ENCODE assay signal across 25 cellular contexts in genomic region chr1:230110971-230111370, GRCh38. TPM values are rescaled to one million over a fixed set of nuclear protein-coding genes. Genes with fewer than 3 reads are reported as not detected.
DNase-seq lines count a peak whose midpoint lies in the region; ATAC-seq and TF ChIP-seq lines count a peak whose summit lies in the region.
"Had no signal": no experiment of that assay in that cellular context is flagged by ENCODE, and none has a peak within 500 bp of the region (broad histone marks: within the 10 kb centered on the region; RNA-seq: fewer than 3 reads in every experiment).

No MANE protein-coding gene starts in this region.

- no peak overlapping the region for H2AK5ac ChIP-seq in H9 (ENCODE audit: insufficient read length, low read length)

- H3K23me2 ChIP-seq in H9 (ENCODE audit: insufficient read length, low read depth, low read length, poor library complexity, severe bottlenecking): no peaks in the 10 kb centered on the region

- ATAC-seq in stimulated activated memory B cell treated with anti-CD40 and anti-IgM and Interleukin-4, amounts not matched to agents 10 μg/mL and 1 μg/mL and 100 μg/mL, for 72 hours: no peak
- ATAC-seq: left lung had no signal

- no peak overlapping the region for H3T11ph ChIP-seq in H9 (ENCODE audit: low read length)

- H3K4ac ChIP-seq in H9 (ENCODE audit: low read depth, low read length): no peak overlapping the region

- H3K27me3 Mint-ChIP-seq in activated naive CD4-positive, alpha-beta T cell treated with anti-CD3 and anti-CD28 coated beads for 36 hours (ENCODE audit: low read depth): no peaks in the 10 kb centered on the region
- H3K27me3 Mint-ChIP-seq in H9 (ENCODE audit: low read depth): no peaks in the 10 kb centered on the region
- no peaks in the 10 kb centered on the region for H3K27me3 Mint-ChIP-seq in activated T-helper 2 cell treated with anti-CD3 and anti-CD28 coated beads, Interferon-gamma antibody, Interleukin-2, Interleukin-4, amounts not matched to agents 10 μg/mL and 5 μg/mL and 100 μg/mL, durations not matched to agents 14 hours and 24 hours and 36 hours (ENCODE audit: low read depth)
- H3K27me3 Mint-ChIP-seq in stimulated activated memory B cell treated with anti-CD40 and anti-IgM and Interleukin-4, amounts not matched to agents 10 μg/mL and 1 μg/mL and 100 μg/mL, for 72 hours: no peaks in the 10 kb centered on the region
- H3K27me3 Mint-ChIP-seq: stimulated activated naive CD8-positive, alpha-beta T cell treated with anti-CD3 and anti-CD28 coated beads, Interleukin-15, amount 100 ng/mL, for 72 hours; T-helper 17 cell had no signal

- intact Hi-C loops in activated naive CD4-positive, alpha-beta T cell treated with anti-CD3 and anti-CD28 coated beads for 36 hours (cut with micrococcal nuclease): loop anchor here (1.0 to 5.0 kb wide), 10 partner anchors 12 to 447 kb away; partner anchors contain the start of gene GALNT2
- intact Hi-C loops in activated T-helper 2 cell treated with anti-CD3 and anti-CD28 coated beads, Interferon-gamma antibody, Interleukin-2, Interleukin-4, amounts not matched to agents 10 μg/mL and 5 μg/mL and 100 μg/mL, durations not matched to agents 14 hours and 24 hours and 36 hours (cut with micrococcal nuclease): loop anchor here (1.0 to 2.0 kb wide), 4 partner anchors 15 to 98 kb away; partner anchors contain the start of gene GALNT2

- H3K79me1 ChIP-seq in H9 (ENCODE audit: insufficient read depth, low read depth, low read length, poor library complexity, severe bottlenecking): no peaks in the 10 kb centered on the region

- H2BK120ac ChIP-seq in H9 (ENCODE audit: low read depth, low read length, poor library complexity, severe bottlenecking): no peak overlapping the region

- peaks cover 10% of the 10 kb centered on the region; the same call in 1 of the 2 replicates for H3K79me2 ChIP-seq in H9 (ENCODE audit: insufficient read depth, low read length)

- no peak overlapping the region for H4K91ac ChIP-seq in H9 (ENCODE audit: insufficient read length, low read depth, low read length)

- H3K36me3 Mint-ChIP-seq in activated naive CD4-positive, alpha-beta T cell treated with anti-CD3 and anti-CD28 coated beads for 36 hours (ENCODE audit: low read depth): peaks cover 36% of the 10 kb centered on the region
- peaks cover 7 to 19% (median 9%) of the 10 kb centered on the region in 3 experiments; a peak in 5 of 7 replicates for H3K36me3 Mint-ChIP-seq in H9 (ENCODE audit: insufficient read depth in 1 of 3, low read depth in 3 of 3)
- H3K36me3 Mint-ChIP-seq in activated T-helper 2 cell treated with anti-CD3 and anti-CD28 coated beads, Interferon-gamma antibody, Interleukin-2, Interleukin-4, amounts not matched to agents 10 μg/mL and 5 μg/mL and 100 μg/mL, durations not matched to agents 14 hours and 24 hours and 36 hours (ENCODE audit: low read depth): peaks cover 33% of the 10 kb centered on the region
- peaks cover 34% of the 10 kb centered on the region for H3K36me3 Mint-ChIP-seq in stimulated activated memory B cell treated with anti-CD40 and anti-IgM and Interleukin-4, amounts not matched to agents 10 μg/mL and 1 μg/mL and 100 μg/mL, for 72 hours

- H3K9me3 Mint-ChIP-seq in activated naive CD4-positive, alpha-beta T cell treated with anti-CD3 and anti-CD28 coated beads for 36 hours: no peaks in the 10 kb centered on the region
- H3K9me3 Mint-ChIP-seq in H9: no peaks in the 10 kb centered on the region
- no peaks in the 10 kb centered on the region for H3K9me3 Mint-ChIP-seq in activated T-helper 2 cell treated with anti-CD3 and anti-CD28 coated beads, Interferon-gamma antibody, Interleukin-2, Interleukin-4, amounts not matched to agents 10 μg/mL and 5 μg/mL and 100 μg/mL, durations not matched to agents 14 hours and 24 hours and 36 hours
- no peaks in the 10 kb centered on the region for H3K9me3 Mint-ChIP-seq in stimulated activated memory B cell treated with anti-CD40 and anti-IgM and Interleukin-4, amounts not matched to agents 10 μg/mL and 1 μg/mL and 100 μg/mL, for 72 hours
- H3K9me3 Mint-ChIP-seq: stimulated activated naive CD8-positive, alpha-beta T cell treated with anti-CD3 and anti-CD28 coated beads, Interleukin-15, amount 100 ng/mL, for 72 hours had no signal

- H2AFZ ChIP-seq in H9 (ENCODE audit: low read length): no peak overlapping the region

- H3K27ac ChIP-seq in H9 (ENCODE audit: insufficient read length, low read depth, low read length): no peak overlapping the region
- H3K27ac ChIP-seq: breast epithelium, prostate gland, SK-N-MC had no signal

- CTCF ChIA-PET in activated naive CD4-positive, alpha-beta T cell treated with anti-CD3 and anti-CD28 coated beads for 36 hours (lab: Charles Lee): interaction anchor here (1.0 to 3.5 kb wide), 5 partner anchors 10 to 157 kb away, joined by 3 to 15 read pairs (median 5); no protein-coding TSS in a partner anchor

- no peak overlapping the region for H2BK15ac ChIP-seq in H9 (ENCODE audit: low read depth, low read length)

- no peak overlapping the region for H3K14ac ChIP-seq in H9 (ENCODE audit: insufficient read depth, low read length)

- peak overlapping the region; percentile 0 for H3K23ac ChIP-seq in H9 (ENCODE audit: insufficient read length, low read depth, low read length)

- H4K5ac ChIP-seq in H9 (ENCODE audit: insufficient read length, low read depth, low read length): no peak overlapping the region

- H3K56ac ChIP-seq in H9 (ENCODE audit: insufficient read length, low read depth, low read length): no peak overlapping the region

- H2BK20ac ChIP-seq in H9 (ENCODE audit: low read depth, low read length, poor library complexity, severe bottlenecking): no peak overlapping the region

- no peak overlapping the region for H3K9ac ChIP-seq in H9 (ENCODE audit: extremely low read depth, insufficient read length, low read length)

- no peak overlapping the region for H3K4me3 Mint-ChIP-seq in activated naive CD4-positive, alpha-beta T cell treated with anti-CD3 and anti-CD28 coated beads for 36 hours
- no peak overlapping the region for H3K4me3 Mint-ChIP-seq in H9
- H3K4me3 Mint-ChIP-seq in activated T-helper 2 cell treated with anti-CD3 and anti-CD28 coated beads, Interferon-gamma antibody, Interleukin-2, Interleukin-4, amounts not matched to agents 10 μg/mL and 5 μg/mL and 100 μg/mL, durations not matched to agents 14 hours and 24 hours and 36 hours (ENCODE audit: low read depth): no peak overlapping the region
- no peak overlapping the region for H3K4me3 Mint-ChIP-seq in stimulated activated memory B cell treated with anti-CD40 and anti-IgM and Interleukin-4, amounts not matched to agents 10 μg/mL and 1 μg/mL and 100 μg/mL, for 72 hours
- H3K4me3 Mint-ChIP-seq: T-helper 17 cell had no signal

- DNase-seq in activated naive CD4-positive, alpha-beta T cell treated with anti-CD3 and anti-CD28 coated beads for 36 hours: no peak
- no peak for DNase-seq in activated naive CD4-positive, alpha-beta T cell treated with Interleukin-2 at 50 U/mL for 16 hours
- DNase-seq in H9 (no peak), NCI-H510A (lab: John Stamatoyannopoulos, UW) (no peak)
- no peak for DNase-seq in activated T-helper 2 cell treated with anti-CD3 and anti-CD28 coated beads, Interferon-gamma antibody, Interleukin-2, Interleukin-4, amounts not matched to agents 10 μg/mL and 5 μg/mL and 100 μg/mL, durations not matched to agents 14 hours and 24 hours and 36 hours (ENCODE audit: low spot score)
- no peak for DNase-seq in stimulated activated CD4-positive, alpha-beta T cell treated with anti-CD3 and anti-CD28 coated beads, Interleukin-2, amount 100 ng/mL, for 48 hours
- DNase-seq: ACHN; activated CD4-positive, alpha-beta T cell treated with anti-CD3 and anti-CD28 coated beads for 1 hour; activated effector memory CD4-positive, alpha-beta T cell treated with Interleukin-2 at 50 U/mL for 16 hours; amygdala; BE2C; DMS153; H7; left lung; MG63; NCI-H1436 treated with DMSO at 0.1 percent for 48 hours; NCI-H446 treated with DMSO at 0.1 percent for 48 hours; nucleus accumbens; stimulated activated naive CD8-positive, alpha-beta T cell treated with anti-CD3 and anti-CD28 coated beads, Interleukin-15, amount 100 ng/mL, for 72 hours; T-helper 17 cell had no signal

- H3K4me1 ChIP-seq in H9 (ENCODE audit: insufficient read depth, low read length): peaks cover 15% of the 10 kb centered on the region; the same call in 1 of the 2 replicates
- H3K4me1 ChIP-seq: prostate gland had no signal

- H4K8ac ChIP-seq in H9 (replicated peaks; ENCODE audit: insufficient read length, low read depth, low read length): no peak overlapping the region

- peaks cover 83% of the 10 kb centered on the region for H3K4me1 Mint-ChIP-seq in activated naive CD4-positive, alpha-beta T cell treated with anti-CD3 and anti-CD28 coated beads for 36 hours (ENCODE audit: low read depth)
- peaks cover 51 to 68% of the 10 kb centered on the region in 2 experiments for H3K4me1 Mint-ChIP-seq in H9
- H3K4me1 Mint-ChIP-seq in activated T-helper 2 cell treated with anti-CD3 and anti-CD28 coated beads, Interferon-gamma antibody, Interleukin-2, Interleukin-4, amounts not matched to agents 10 μg/mL and 5 μg/mL and 100 μg/mL, durations not matched to agents 14 hours and 24 hours and 36 hours (ENCODE audit: low read depth): peaks cover 71% of the 10 kb centered on the region
- H3K4me1 Mint-ChIP-seq in stimulated activated memory B cell treated with anti-CD40 and anti-IgM and Interleukin-4, amounts not matched to agents 10 μg/mL and 1 μg/mL and 100 μg/mL, for 72 hours: peaks cover 65% of the 10 kb centered on the region

- peak overlapping the region; percentile 95 for H3K27ac Mint-ChIP-seq in activated naive CD4-positive, alpha-beta T cell treated with anti-CD3 and anti-CD28 coated beads for 36 hours
- H3K27ac Mint-ChIP-seq in H9: no peak overlapping the region
- peak overlapping the region; percentile 88 for H3K27ac Mint-ChIP-seq in activated T-helper 2 cell treated with anti-CD3 and anti-CD28 coated beads, Interferon-gamma antibody, Interleukin-2, Interleukin-4, amounts not matched to agents 10 μg/mL and 5 μg/mL and 100 μg/mL, durations not matched to agents 14 hours and 24 hours and 36 hours
- peak overlapping the region; percentile 89 for H3K27ac Mint-ChIP-seq in stimulated activated memory B cell treated with anti-CD40 and anti-IgM and Interleukin-4, amounts not matched to agents 10 μg/mL and 1 μg/mL and 100 μg/mL, for 72 hours

- no peak overlapping the region for H3K4me2 ChIP-seq in H9 (ENCODE audit: insufficient read depth, insufficient read length, low read length)

- H2BK5ac ChIP-seq in H9 (ENCODE audit: insufficient read length, low read length): no peak overlapping the region

- no CpG with 5 or more reads among the region's 8 CpGs for WGBS in H9 (ENCODE audit: extremely low coverage, insufficient read length, low lambda C conversion rate)

- no peaks in the 10 kb centered on the region for H3K9me3 ChIP-seq in H9 (ENCODE audit: control insufficient read depth, low read depth, low read length)
- H3K9me3 ChIP-seq: BE2C, breast epithelium, left lung, MG63, prostate gland, sigmoid colon had no signal

- H3K27me3 ChIP-seq in H9 (ENCODE audit: insufficient read depth, low read length): no peaks in the 10 kb centered on the region
- H3K27me3 ChIP-seq: BE2C, breast epithelium, left lung, MG63, sigmoid colon had no signal

- no peaks in the 10 kb centered on the region for H4K20me1 ChIP-seq in H9 (ENCODE audit: control insufficient read depth, insufficient read depth, insufficient read length)

- H2BK12ac ChIP-seq in H9 (ENCODE audit: insufficient read length, low read depth, low read length): no peak overlapping the region

- TF ChIP-seq CTCF in H9 (conservative IDR thresholded peaks at IDR 0.05): no peak

- no peak overlapping the region for H3K18ac ChIP-seq in H9 (ENCODE audit: insufficient read length, low read depth, low read length)

RNA-seq across cellular contexts. Expression of gene GALNT2, which starts 43.9 kb away (rescaled TPM):
- 10 to 100 TPM; 59.8 to 62.4 TPM for total RNA-seq in activated naive CD4-positive, alpha-beta T cell treated with anti-CD3 and anti-CD28 coated beads for 36 hours
- total RNA-seq in H9 (2021): 56.1 and 57.6 TPM in 2 replicates
- total RNA-seq in activated T-helper 2 cell treated with anti-CD3 and anti-CD28 coated beads, Interferon-gamma antibody, Interleukin-2, Interleukin-4, amounts not matched to agents 10 μg/mL and 5 μg/mL and 100 μg/mL, durations not matched to agents 14 hours and 24 hours and 36 hours: 58.9 and 59.3 TPM in 2 replicates

Comparison
In these comparisons a context has a peak if more than half of its experiments do, and no peak if none do; other contexts are left out.
1. H3K27ac Mint-ChIP-seq: peak in activated naive CD4-positive, alpha-beta T cell treated with anti-CD3 and anti-CD28 coated beads for 36 hours (single experiment), activated T-helper 2 cell treated with anti-CD3 and anti-CD28 coated beads, Interferon-gamma antibody, Interleukin-2, Interleukin-4, amounts not matched to agents 10 μg/mL and 5 μg/mL and 100 μg/mL, durations not matched to agents 14 hours and 24 hours and 36 hours (single experiment) and stimulated activated memory B cell treated with anti-CD40 and anti-IgM and Interleukin-4, amounts not matched to agents 10 μg/mL and 1 μg/mL and 100 μg/mL, for 72 hours (single experiment); none in H9 (0 of 3).